In the genomic region with DNA sequence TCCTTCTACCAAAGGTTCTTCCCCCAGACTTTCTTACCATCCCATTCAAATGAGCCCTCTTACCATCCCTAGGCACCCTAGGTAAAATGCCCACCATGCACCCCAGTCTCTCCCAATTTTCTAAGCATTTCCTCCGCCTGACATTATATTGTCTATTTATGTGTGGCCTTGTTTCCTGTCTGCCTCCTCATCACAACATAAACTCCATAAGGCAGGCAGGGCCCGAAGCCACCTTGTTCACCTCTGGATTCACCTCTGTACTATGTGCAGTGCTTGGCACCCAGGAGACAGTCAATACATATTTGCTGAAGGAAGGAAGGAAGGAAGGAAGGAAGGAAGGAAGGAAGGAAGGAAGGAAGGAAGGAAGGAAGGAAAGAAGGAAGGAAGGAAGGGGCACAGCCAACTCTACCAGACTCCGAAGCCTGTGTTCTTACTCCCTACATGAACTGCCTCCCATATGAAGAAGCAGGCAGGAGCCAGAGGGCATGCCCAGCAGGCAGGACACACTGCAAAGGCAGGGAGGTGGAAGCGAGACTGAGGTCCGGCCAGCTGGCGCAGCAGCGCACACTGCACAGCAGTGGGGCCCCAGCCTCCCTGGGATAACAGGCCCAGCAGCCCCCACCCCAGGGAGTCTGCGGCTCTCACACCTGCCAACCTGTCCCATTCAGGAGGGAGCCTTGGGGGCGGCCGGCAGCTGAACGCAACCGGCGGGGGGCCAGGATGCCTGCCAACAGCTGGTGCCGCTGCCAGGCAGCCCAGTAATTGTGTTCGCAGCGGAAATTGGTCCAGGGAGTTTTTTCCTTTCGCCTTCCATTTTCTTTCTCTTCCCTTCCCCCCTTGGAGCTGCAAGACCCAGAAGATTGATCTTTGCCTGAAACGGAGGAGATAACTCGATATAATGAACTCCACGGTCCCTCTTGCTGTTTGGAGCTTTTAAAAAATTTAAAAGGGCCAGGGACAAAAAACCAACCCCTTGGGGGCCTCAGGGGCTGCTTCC, we compare ENCODE assay signal across 18 cellular contexts.
DNase-seq lines count a peak whose midpoint lies in the region; ATAC-seq lines count a peak whose summit lies in the region.
"Had no signal": no experiment of that assay in that cellular context is flagged by ENCODE, and none has a peak within 500 bp of the region (broad histone marks: within the 10 kb centered on the region; RNA-seq: fewer than 3 reads in every experiment).

No MANE protein-coding gene starts in this region.

- H3K27me3 Mint-ChIP-seq in immature natural killer cell (ENCODE audit: low read depth in 3 of 3) = peaks cover 2 to 11% (median 4%) of the 10 kb centered on the region in 3 donors

- DNase-seq in DMS 273 treated with DMSO at 0.1 percent for 48 hours (lab: John Stamatoyannopoulos, UW) = peak; percentile 42
- peak; percentile 84 for DNase-seq in NCI-H1417 treated with DMSO at 0.1 percent for 48 hours (lab: John Stamatoyannopoulos, UW)
- DNase-seq in NCI-H510A treated with DMSO at 0.1 percent for 48 hours (lab: John Stamatoyannopoulos, UW) = peak; percentile 42
- DNase-seq in globus pallidus (ENCODE audit: low spot score) = peak; percentile 5
- DNase-seq in HuH-7.5 (ENCODE audit: low spot score) = no peak
- no peak for DNase-seq in kidney tubule cell (ENCODE audit: low spot score)
- DNase-seq in immature natural killer cell = no peak
- DNase-seq: activated CD4-positive, alpha-beta T cell treated with anti-CD3 and anti-CD28 coated beads, Interleukin-2, amount 10 ng/mL, durations not matched to agents 24 days and 14 days; activated T-cell treated with anti-CD3 and anti-CD28 coated beads, Interleukin-2, amount 50 U/mL, for 72 hours; colonic mucosa; heart left ventricle; left ventricle myocardium superior; NCI-H1048; upper lobe of left lung had no signal

- ATAC-seq in HG03571 (IDR thresholded peaks at IDR 0.05; ENCODE audit: unreplicated experiment) = no peak
- ATAC-seq: activated T-cell treated with anti-CD3 and anti-CD28 coated beads, Interleukin-2, amount 50 U/mL, for 72 hours; heart left ventricle; left ventricle myocardium superior; stimulated activated memory B cell treated with anti-CD40 and anti-IgM and Interleukin-4, amounts not matched to agents 10 μg/mL and 1 μg/mL and 100 μg/mL, for 72 hours had no signal

- H3K4me1 Mint-ChIP-seq in immature natural killer cell = no peaks in the 10 kb centered on the region
- H3K4me1 Mint-ChIP-seq: activated CD4-positive, alpha-beta T cell treated with anti-CD3 and anti-CD28 coated beads, Interleukin-2, amount 10 ng/mL, durations not matched to agents 24 days and 14 days; stimulated activated memory B cell treated with anti-CD40 and anti-IgM and Interleukin-4, amounts not matched to agents 10 μg/mL and 1 μg/mL and 100 μg/mL, for 72 hours had no signal

- no peaks in the 10 kb centered on the region for H3K36me3 Mint-ChIP-seq in immature natural killer cell
- H3K36me3 Mint-ChIP-seq: stimulated activated memory B cell treated with anti-CD40 and anti-IgM and Interleukin-4, amounts not matched to agents 10 μg/mL and 1 μg/mL and 100 μg/mL, for 72 hours had no signal

- H3K9me3 Mint-ChIP-seq in immature natural killer cell = no peaks in the 10 kb centered on the region
- H3K9me3 Mint-ChIP-seq: activated CD4-positive, alpha-beta T cell treated with anti-CD3 and anti-CD28 coated beads, Interleukin-2, amount 10 ng/mL, durations not matched to agents 24 days and 14 days; activated T-cell treated with anti-CD3 and anti-CD28 coated beads, Interleukin-2, amount 50 U/mL, for 72 hours; nephron; stimulated activated memory B cell treated with anti-CD40 and anti-IgM and Interleukin-4, amounts not matched to agents 10 μg/mL and 1 μg/mL and 100 μg/mL, for 72 hours; T-helper 2 cell treated with Interferon-gamma antibody and Interleukin-4, amounts not matched to agents 5 μg/mL and 100 μg/mL, for 36 hours had no signal

- no peak overlapping the region for H3K4me3 Mint-ChIP-seq in immature natural killer cell
- H3K4me3 Mint-ChIP-seq: activated CD4-positive, alpha-beta T cell treated with anti-CD3 and anti-CD28 coated beads, Interleukin-2, amount 10 ng/mL, durations not matched to agents 24 days and 14 days; activated T-cell treated with anti-CD3 and anti-CD28 coated beads, Interleukin-2, amount 50 U/mL, for 72 hours; nephron; stimulated activated memory B cell treated with anti-CD40 and anti-IgM and Interleukin-4, amounts not matched to agents 10 μg/mL and 1 μg/mL and 100 μg/mL, for 72 hours; T-helper 2 cell treated with Interferon-gamma antibody and Interleukin-4, amounts not matched to agents 5 μg/mL and 100 μg/mL, for 36 hours had no signal

- no peak overlapping the region for H3K27ac Mint-ChIP-seq in immature natural killer cell
- H3K27ac Mint-ChIP-seq: activated CD4-positive, alpha-beta T cell treated with anti-CD3 and anti-CD28 coated beads, Interleukin-2, amount 10 ng/mL, durations not matched to agents 24 days and 14 days; activated T-cell treated with anti-CD3 and anti-CD28 coated beads, Interleukin-2, amount 50 U/mL, for 72 hours; nephron; stimulated activated memory B cell treated with anti-CD40 and anti-IgM and Interleukin-4, amounts not matched to agents 10 μg/mL and 1 μg/mL and 100 μg/mL, for 72 hours; T-helper 2 cell treated with Interferon-gamma antibody and Interleukin-4, amounts not matched to agents 5 μg/mL and 100 μg/mL, for 36 hours had no signal

Comparison
In these comparisons a context has a peak if more than half of its experiments do, and no peak if none do; other contexts are left out.
1. DNase-seq: peak in DMS 273 treated with DMSO at 0.1 percent for 48 hours (single experiment), NCI-H1417 treated with DMSO at 0.1 percent for 48 hours (single experiment), NCI-H510A treated with DMSO at 0.1 percent for 48 hours (single experiment) and globus pallidus (single experiment); none in HuH-7.5 (single experiment), kidney tubule cell (single experiment) and immature natural killer cell (0 of 3).